9 cellular contexts compared by ENCODE assay signal in genomic region chr12:15701212-15701611, GRCh38.
DNase-seq lines count a peak whose midpoint lies in the region; ATAC-seq and TF ChIP-seq lines count a peak whose summit lies in the region.
"Had no signal": no experiment of that assay in that cellular context is flagged by ENCODE, and none has a peak within 500 bp of the region (broad histone marks: within the 10 kb centered on the region; RNA-seq: fewer than 3 reads in every experiment).

No MANE protein-coding gene starts in this region.

- no peak for TF ChIP-seq CTCF in colonic mucosa (IDR thresholded peaks at IDR 0.05)

- intact Hi-C loops in colonic mucosa (cut with DNase I) = no loop called here

- H3K4me3 ChIP-seq in colonic mucosa (no peak overlapping the region), skeletal muscle cell (ENCODE audit: low read depth, low read length) (no peak overlapping the region)

- no peaks in the 10 kb centered on the region for H3K36me3 ChIP-seq in colonic mucosa

- H3K4me1 ChIP-seq in colonic mucosa = peaks cover 5% of the 10 kb centered on the region

- H3K9ac ChIP-seq in colonic mucosa (ENCODE audit: low read depth in 2 of 2, low read length in 2 of 2) = no peak overlapping the region

- peak overlapping the region; percentile 56 for H3K27ac ChIP-seq in colonic mucosa

- no peaks in the 10 kb centered on the region for H3K27me3 ChIP-seq in colonic mucosa

- H3K9me3 ChIP-seq in colonic mucosa = no peaks in the 10 kb centered on the region

- peak; percentile 57 for DNase-seq in HT1080 (ENCODE audit: low read depth)
- DNase-seq in colonic mucosa = no peak
- peak; percentile 53 for DNase-seq in skeletal muscle cell (ENCODE audit: low read depth)
- DNase-seq in NCI-H1105 (lab: John Stamatoyannopoulos, UW) = no peak
- no peak for DNase-seq in H4 (ENCODE audit: low spot score)
- no peak for DNase-seq in NCI-H748 treated with DMSO at 0.1 percent for 48 hours (lab: John Stamatoyannopoulos, UW)
- DNase-seq: NCI-H526 had no signal

- ATAC-seq in GM21367 (IDR thresholded peaks at IDR 0.05; ENCODE audit: unreplicated experiment) (peak; percentile 37), HG03175 (IDR thresholded peaks at IDR 0.05; ENCODE audit: unreplicated experiment) (no peak)

Comparison
In these comparisons a context has a peak if more than half of its experiments do, and no peak if none do; other contexts are left out.
1. DNase-seq: peak in HT1080 (single experiment) and skeletal muscle cell (single experiment); none in colonic mucosa (single experiment), NCI-H1105 (single experiment), H4 (single experiment) and NCI-H748 treated with DMSO at 0.1 percent for 48 hours (single experiment).